2 cellular contexts compared by ENCODE assay signal in genomic region chr18:80137137-80137536, GRCh38.
TF ChIP-seq lines count a peak whose summit lies in the region.

No MANE protein-coding gene starts in this region.

TF ChIP-seq in GM12891, 5 proteins besides CTCF, POLR2A, EP300 and RAD21:
- TF ChIP-seq PAX5 (IDR thresholded peaks at IDR 0.05; ENCODE audit: insufficient read depth, low read length, severe bottlenecking): no peak
- peak; percentile 5; the same call in 1 of the 2 replicates for TF ChIP-seq POLR2AphosphoS5 (IDR thresholded peaks at IDR 0.05; ENCODE audit: low read depth, low read length)
- TF ChIP-seq SPI1 (IDR thresholded peaks at IDR 0.05; ENCODE audit: low read depth, low read length): no peak
- TF ChIP-seq POU2F2 (IDR thresholded peaks at IDR 0.05; ENCODE audit: low read depth, low read length): no peak
- TF ChIP-seq TAF1 (IDR thresholded peaks at IDR 0.05; ENCODE audit: low read depth, low read length): no peak

TF ChIP-seq in H1, 55 proteins besides CTCF, POLR2A, EP300 and RAD21:
- TF ChIP-seq TCF12 (IDR thresholded peaks at IDR 0.05; ENCODE audit: low read depth, low read length) (no peak), POLR2AphosphoS5 (IDR thresholded peaks at IDR 0.05; ENCODE audit: low read depth, low read length) (peak; percentile 36; the same call in 1 of the 2 replicates)
TF ChIP-seq in H1: peak in this region for 1.
